In genomic region chr6:166599158-166599557, GRCh38 we compare ENCODE assay signal across 1 cellular context.
A peak's percentile ranks its signal among the peaks of the same experiment; 100 is the strongest.
TF ChIP-seq lines count a peak whose summit lies in the region.

No MANE protein-coding gene starts in this region.

TF ChIP-seq in K562, 482 proteins besides CTCF, POLR2A, EP300 and RAD21:
- TF ChIP-seq ZNF316 (IDR thresholded peaks at IDR 0.05) (peak; percentile 22; the same call in 1 of the 2 replicates), ZSCAN29 (IDR thresholded peaks at IDR 0.05) (no peak)
